ENCODE assay signal across 8 cellular contexts in the genomic region with DNA sequence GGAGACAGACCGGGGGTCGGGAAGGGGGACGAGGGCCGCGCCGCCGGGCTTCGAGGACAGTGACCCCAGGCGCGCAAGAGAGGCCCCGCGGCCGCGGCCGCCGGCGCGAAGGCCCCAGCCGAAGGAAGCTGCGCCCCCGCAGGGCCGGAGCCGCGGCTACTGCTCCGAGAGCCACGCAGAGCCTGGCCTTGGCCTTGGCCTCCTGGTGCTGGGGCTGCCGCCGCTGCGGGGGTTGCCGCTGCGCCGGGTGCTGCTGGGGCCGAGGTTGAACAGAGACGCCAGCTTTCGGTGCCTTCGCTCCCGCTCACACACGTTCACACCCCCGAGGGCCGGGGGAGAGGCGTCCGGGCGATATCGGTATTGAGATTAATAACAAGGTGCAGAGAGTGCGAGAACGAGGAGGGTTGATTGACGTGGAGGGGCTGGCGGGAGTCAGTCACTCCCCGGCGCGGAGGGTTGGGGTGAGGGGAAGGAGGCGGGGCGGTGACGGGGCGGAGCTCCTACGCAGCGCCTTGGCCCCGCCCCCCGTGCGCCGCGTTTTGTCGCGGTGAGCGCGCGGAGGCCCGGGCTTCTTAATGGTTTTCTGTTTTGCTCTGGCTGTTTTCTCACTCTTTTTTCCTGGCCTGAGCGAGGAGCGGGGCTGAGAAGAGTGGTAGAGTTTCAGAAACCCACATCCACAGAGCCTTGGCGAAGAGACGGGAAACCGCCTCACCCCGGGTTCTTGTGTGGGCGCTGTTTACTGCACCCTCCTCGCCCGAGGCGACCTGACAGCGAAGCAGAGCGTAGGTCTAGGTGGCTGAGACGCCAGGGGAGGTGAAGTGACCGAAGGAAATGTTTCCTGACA. TPM values are rescaled to one million over a fixed set of nuclear protein-coding genes. Genes with fewer than 3 reads are reported as not detected.
A peak's percentile ranks its signal among the peaks of the same experiment; 100 is the strongest.
DNase-seq lines count a peak whose midpoint lies in the region; TF ChIP-seq lines count a peak whose summit lies in the region.

No MANE protein-coding gene starts in this region.

- H3K4me2 ChIP-seq in GM23248 (ENCODE audit: unreplicated experiment) = peak overlapping the region; percentile 81
- peak overlapping the region; percentile 96 for H3K4me2 ChIP-seq in Karpas-422 (ENCODE audit: low read depth, low read length, poor library complexity, severe bottlenecking)
- peak overlapping the region; percentile 27 for H3K4me2 ChIP-seq in neural cell (ENCODE audit: low read length)

- peak in 2 of 4 donors; percentile 74 to 86 for TF ChIP-seq POLR2A in stomach (IDR thresholded peaks at IDR 0.05)

- TF ChIP-seq EP300 in neural cell (conservative IDR thresholded peaks at IDR 0.05; ENCODE audit: poor library complexity, severe bottlenecking) (peak; percentile 81), stomach (IDR thresholded peaks at IDR 0.05) (no peak)

- DNase-seq in ELF-1 (ENCODE audit: low read depth, low spot score) (peak; percentile 91), GM23248 (peak; percentile 95), Karpas-422 (peak; percentile 92), RWPE1 (ENCODE audit: low spot score) (peak; percentile 93), fibroblast of pulmonary artery (ENCODE audit: low read depth) (peak; percentile 83), stomach (peak; percentile 95)
- DNase-seq in activated T-helper 9 cell treated with anti-CD3 and anti-CD28 coated beads, Interleukin-2, amount 50 U/mL, for 16 hours (ENCODE audit: low read depth) = peak; percentile 92

- H3K36me3 ChIP-seq in GM23248 (ENCODE audit: low read depth) (no peaks in the 10 kb centered on the region), Karpas-422 (ENCODE audit: insufficient read depth, low read length) (no peaks in the 10 kb centered on the region), neural cell (ENCODE audit: insufficient read depth, low read length) (no peaks in the 10 kb centered on the region), stomach (no peaks in the 10 kb centered on the region)

- H2AFZ ChIP-seq in GM23248 (peak overlapping the region; percentile 99), Karpas-422 (ENCODE audit: low read length) (peak overlapping the region; percentile 79; the same call in 1 of the 2 replicates), neural cell (ENCODE audit: low read depth, low read length) (peak overlapping the region; percentile 82)

- H3F3A ChIP-seq in GM23248 (ENCODE audit: insufficient read depth) = peaks cover 26% of the 10 kb centered on the region
- H3F3A ChIP-seq in neural cell (ENCODE audit: insufficient read depth, low read length, poor library complexity, severe bottlenecking) = peaks cover 11% of the 10 kb centered on the region

- H3K4me1 ChIP-seq in GM23248 (ENCODE audit: insufficient read depth) (0 out of 2 replicates have a peak, but pooled peaks cover 19% of the 10 kb centered on the region), Karpas-422 (ENCODE audit: low read length) (peaks cover 37% of the 10 kb centered on the region), stomach (peaks cover 21 to 45% (median 35%) of the 10 kb centered on the region in 4 donors)

- TF ChIP-seq CTCF in RWPE1 (conservative IDR thresholded peaks at IDR 0.05; ENCODE audit: low read depth) (no peak), fibroblast of pulmonary artery (IDR thresholded peaks at IDR 0.05; ENCODE audit: low read length, missing control alignments) (no peak), neural cell (IDR thresholded peaks at IDR 0.05; ENCODE audit: poor library complexity, severe bottlenecking) (no peak), stomach (IDR thresholded peaks at IDR 0.05) (no peak)

- H4K20me1 ChIP-seq in GM23248 (ENCODE audit: insufficient read depth) (no peaks in the 10 kb centered on the region), Karpas-422 (ENCODE audit: insufficient read depth, low read depth, low read length) (peaks cover 9% of the 10 kb centered on the region; the same call in 1 of the 2 replicates), neural cell (ENCODE audit: insufficient read depth) (no peaks in the 10 kb centered on the region)

- peak overlapping the region; percentile 88 for H3K27ac ChIP-seq in GM23248
- peak overlapping the region; percentile 78 for H3K27ac ChIP-seq in Karpas-422 (ENCODE audit: low read length)
- H3K27ac ChIP-seq in RWPE1 = peak overlapping the region; percentile 95
- H3K27ac ChIP-seq in neural cell (ENCODE audit: low read length) = peak overlapping the region; percentile 97
- H3K27ac ChIP-seq in stomach = peak overlapping the region; percentile 98 to 100 (median 100)

- H3K79me2 ChIP-seq in GM23248 (ENCODE audit: insufficient read depth) = peaks cover 29% of the 10 kb centered on the region
- H3K79me2 ChIP-seq in Karpas-422 (ENCODE audit: low read length) = peaks cover 25% of the 10 kb centered on the region
- H3K79me2 ChIP-seq in neural cell (replicated peaks; ENCODE audit: insufficient read depth, low read length) = peaks cover 21% of the 10 kb centered on the region

- H3K9me3 ChIP-seq in GM23248 (ENCODE audit: low read depth) = no peaks in the 10 kb centered on the region
- H3K9me3 ChIP-seq in Karpas-422 (ENCODE audit: low read length) = no peaks in the 10 kb centered on the region
- H3K9me3 ChIP-seq in neural cell (ENCODE audit: low read length) = no peaks in the 10 kb centered on the region
- no peaks in the 10 kb centered on the region for H3K9me3 ChIP-seq in stomach

- H3K9ac ChIP-seq in GM23248 (peak overlapping the region; percentile 93), Karpas-422 (ENCODE audit: low read length) (peak overlapping the region; percentile 83), neural cell (ENCODE audit: low read length) (peak overlapping the region; percentile 95)

- H3K4me3 ChIP-seq in GM23248 = peak overlapping the region; percentile 93
- peak overlapping the region; percentile 80 for H3K4me3 ChIP-seq in Karpas-422 (ENCODE audit: low read length)
- H3K4me3 ChIP-seq in fibroblast of pulmonary artery (replicated peaks; ENCODE audit: low read depth, low read length) = peak overlapping the region; percentile 96
- peak overlapping the region; percentile 65 for H3K4me3 ChIP-seq in neural cell (ENCODE audit: low read length)
- peak overlapping the region; percentile 78 to 95 (median 86) for H3K4me3 ChIP-seq in stomach

- in situ Hi-C loops in GM23248 (cut with MboI) = no loop called here

- 1 to 2% methylated on average over 49 to 56 of the region's 82 CpGs for WGBS in GM23248 (ENCODE audit: low coverage in 1 of 2, low lambda C conversion rate in 2 of 2, missing lambda C conversion rate in 2 of 2), 2 experiments
- 0 to 1% (median 1%) methylated on average over 56 to 82 of the region's 82 CpGs for WGBS in stomach, 5 donors

- CTCF ChIA-PET in RWPE1 (lab: Yijun Ruan, JAX) = interaction anchor here (0.8 to 1.4 kb wide), 3 partner anchors 42 to 1135 kb away, joined by 3 to 6 read pairs (median 6); a partner anchor contains a TSS

- peak; percentile 36 for TF ChIP-seq RAD21 in neural cell (conservative IDR thresholded peaks at IDR 0.05)

- intact Hi-C loops in stomach (cut with DNase I; ENCODE audit: low total_unique reads) = no loop called here

- no peaks in the 10 kb centered on the region for H3K9me2 ChIP-seq in GM23248 (ENCODE audit: insufficient read depth)
- H3K9me2 ChIP-seq in Karpas-422 (replicated peaks; ENCODE audit: insufficient read depth, low read length) = no peaks in the 10 kb centered on the region
- H3K9me2 ChIP-seq in neural cell (ENCODE audit: insufficient read depth, low read length) = no peaks in the 10 kb centered on the region

- H3K27me3 ChIP-seq in GM23248 (replicated peaks; ENCODE audit: insufficient read depth) = no peaks in the 10 kb centered on the region
- H3K27me3 ChIP-seq in Karpas-422 (ENCODE audit: low read length) = no peaks in the 10 kb centered on the region
- no peaks in the 10 kb centered on the region for H3K27me3 ChIP-seq in neural cell (ENCODE audit: insufficient read depth, low read depth, low read length)
- H3K27me3 ChIP-seq in stomach = no peaks in the 10 kb centered on the region

- POLR2A ChIA-PET in RWPE1 (lab: Yijun Ruan, JAX; ENCODE audit: low non-redundant PET) = interaction anchor here (0.5 to 1.9 kb wide), 4 partner anchors 13 to 42 kb away, joined by 3 to 8 read pairs (median 4); a partner anchor contains a TSS

TF ChIP-seq in neural cell, 6 proteins besides CTCF, POLR2A, EP300 and RAD21 (continues in another document):
- peak; percentile 83 for TF ChIP-seq TAF1 (IDR thresholded peaks at IDR 0.05; ENCODE audit: low read depth)
- peak; percentile 96 for TF ChIP-seq POLR2AphosphoS5 (IDR thresholded peaks at IDR 0.05)
- TF ChIP-seq MXI1 (conservative IDR thresholded peaks at IDR 0.05; ENCODE audit: poor library complexity, severe bottlenecking) = peak; percentile 58
- no peak for TF ChIP-seq EZH2 (IDR thresholded peaks at IDR 0.05; ENCODE audit: borderline replicate concordance, insufficient read depth, low read length, poor library complexity, severe bottlenecking)

RNA-seq across cellular contexts. Expression of a gene that starts 0.9 kb away (rescaled TPM):
- total RNA-seq in GM23248 (2014; rRNA removed; shearing (Covaris generic)) = 9.2 and 11.1 TPM in 2 replicates
- polyA plus RNA-seq in GM23248 (2016; fragmentation: Nextera tagmentation; extraction: Ambion mirVana) (6.5 and 7.5 TPM in 2 replicates), neural cell (14.4 and 15.5 TPM in 2 replicates), stomach (1 to 10 TPM; 4.6 to 5.5 (median 5.3) TPM)
- total RNA-seq in Karpas-422 (2014; rRNA removed; shearing (Covaris generic); ENCODE audit: low replicate concordance) = 7.0 and 16.7 TPM in 2 replicates
- 76.7 and 83.6 TPM in 2 replicates for polyA minus RNA-seq in neural cell
- total RNA-seq in stomach = 10 to 100 TPM in 3 of 5 donors, 1 to 10 TPM in 2; 6.7 to 74.5 (median 13.8) TPM

RNA-seq across cellular contexts. Expression of a gene that starts 42.6 kb away (rescaled TPM):
- 18.0 and 21.7 TPM in 2 replicates for total RNA-seq in GM23248 (2014; rRNA removed; shearing (Covaris generic))
- 21.5 and 23.2 TPM in 2 replicates for polyA plus RNA-seq in GM23248 (2016; fragmentation: Nextera tagmentation; extraction: Ambion mirVana)
- total RNA-seq in Karpas-422 (2014; rRNA removed; shearing (Covaris generic); ENCODE audit: low replicate concordance) = 12.6 and 13.5 TPM in 2 replicates
- polyA plus RNA-seq in neural cell = 40.2 and 41.9 TPM in 2 replicates
- polyA minus RNA-seq in neural cell = 29.0 and 34.5 TPM in 2 replicates
- total RNA-seq in stomach = 100 to 1,000 TPM in 1 of 5 donors, 10 to 100 TPM in 3, 1 to 10 TPM in 1; 1.8 to 133 (median 30.5) TPM
- 10 to 100 TPM; 36.4 to 38.5 (median 37.5) TPM for polyA plus RNA-seq in stomach

Comparison
In these comparisons a context has a peak if more than half of its experiments do, and no peak if none do; other contexts are left out.
1. Peak in every context shown above with its lines: DNase-seq, H3K4me3 ChIP-seq and H3K27ac ChIP-seq.
2. H3K4me2 ChIP-seq: peak in every context shown above with its lines; median percentile 96 in Karpas-422; 81 in GM23248; 27 in neural cell.